Comparison of ENCODE assay signal across 21 cellular contexts in genomic region chr13:48708764-48709163, GRCh38. TPM values are rescaled to one million over a fixed set of nuclear protein-coding genes. Genes with fewer than 3 reads are reported as not detected.
DNase-seq lines count a peak whose midpoint lies in the region; ATAC-seq, FAIRE-seq and TF ChIP-seq lines count a peak whose summit lies in the region.
"Had no signal": no experiment of that assay in that cellular context is flagged by ENCODE, and none has a peak within 500 bp of the region (broad histone marks: within the 10 kb centered on the region; RNA-seq: fewer than 3 reads in every experiment).

No MANE protein-coding gene starts in this region.

- no peaks in the 10 kb centered on the region for H3K27me3 ChIP-seq in HUES48 (ENCODE audit: control insufficient read depth, insufficient read depth, low read length)
- H3K27me3 ChIP-seq in astrocyte (ENCODE audit: insufficient read depth, low read length): no peaks in the 10 kb centered on the region
- peaks cover 13% of the 10 kb centered on the region for H3K27me3 ChIP-seq in neural progenitor cell

- H3K27ac Mint-ChIP-seq in astrocyte (ENCODE audit: unreplicated experiment) (peak overlapping the region; percentile 49), neural progenitor cell (no peak overlapping the region)
- H3K27ac Mint-ChIP-seq: B cell; CD4-positive, alpha-beta T cell; H9 had no signal

- no peak for TF ChIP-seq CTCF in astrocyte (IDR thresholded peaks at IDR 0.05; ENCODE audit: insufficient read depth, low read depth, low read length)
- no peak for TF ChIP-seq CTCF in neural progenitor cell (IDR thresholded peaks at IDR 0.05)

- DNase-seq in astrocyte (ENCODE audit: low read depth): no peak
- DNase-seq in iPS-NIHi11 (ENCODE audit: low spot score): peak; percentile 10
- peak; percentile 33 for DNase-seq in neural progenitor cell (ENCODE audit: low spot score)
- DNase-seq in G401 (ENCODE audit: low spot score): no peak
- no peak for DNase-seq in activated T-cell treated with anti-CD3 and anti-CD28 coated beads, Interleukin-2, amount 50 U/mL, for 4 hours
- DNase-seq in HTR-8/SVneo (ENCODE audit: insufficient read length, low spot score): no peak
- DNase-seq: ACHN; C1 segment of cervical spinal cord; Calu3; CD4-positive, alpha-beta T cell; DMS 273 treated with DMSO at 0.1 percent for 48 hours; GM23248; H9 had no signal

- H4K20me1 ChIP-seq in astrocyte (ENCODE audit: insufficient read depth, low read length): no peaks in the 10 kb centered on the region
- H4K20me1 ChIP-seq in neural progenitor cell (ENCODE audit: low read depth): no peaks in the 10 kb centered on the region

- no peaks in the 10 kb centered on the region for H3K79me2 ChIP-seq in astrocyte (ENCODE audit: insufficient read depth, low read length)
- no peaks in the 10 kb centered on the region for H3K79me2 ChIP-seq in neural progenitor cell (ENCODE audit: low read depth)

- H3K36me3 Mint-ChIP-seq in astrocyte (ENCODE audit: low read depth, unreplicated experiment) (no peaks in the 10 kb centered on the region), neural progenitor cell (no peaks in the 10 kb centered on the region)
- H3K36me3 Mint-ChIP-seq in activated T-cell treated with anti-CD3 and anti-CD28 coated beads, Interleukin-2, amount 50 U/mL, for 4 hours (ENCODE audit: insufficient read depth): peaks cover 39% of the 10 kb centered on the region

- H3K9me3 ChIP-seq in HUES48 (ENCODE audit: control insufficient read depth, insufficient read depth, low read length): peaks cover 14% of the 10 kb centered on the region; the same call in 1 of the 2 replicates
- no peaks in the 10 kb centered on the region for H3K9me3 ChIP-seq in astrocyte (ENCODE audit: insufficient read depth, low read depth, low read length)
- no peaks in the 10 kb centered on the region for H3K9me3 ChIP-seq in neural progenitor cell (ENCODE audit: low read depth)

- no peak overlapping the region for H3K4me3 Mint-ChIP-seq in astrocyte (ENCODE audit: unreplicated experiment)
- H3K4me3 Mint-ChIP-seq in neural progenitor cell: no peak overlapping the region
- no peak overlapping the region for H3K4me3 Mint-ChIP-seq in activated T-cell treated with anti-CD3 and anti-CD28 coated beads, Interleukin-2, amount 50 U/mL, for 4 hours
- H3K4me3 Mint-ChIP-seq: B cell; CD4-positive, alpha-beta T cell; H9 had no signal

- no peak overlapping the region for H3K4me2 ChIP-seq in astrocyte (ENCODE audit: low read length)
- no peak overlapping the region for H3K4me2 ChIP-seq in neural progenitor cell

- no peaks in the 10 kb centered on the region for H3K27me3 Mint-ChIP-seq in astrocyte (ENCODE audit: low read depth, unreplicated experiment)
- H3K27me3 Mint-ChIP-seq in neural progenitor cell (ENCODE audit: insufficient read depth, low read depth): no peaks in the 10 kb centered on the region
- no peaks in the 10 kb centered on the region for H3K27me3 Mint-ChIP-seq in activated T-cell treated with anti-CD3 and anti-CD28 coated beads, Interleukin-2, amount 50 U/mL, for 4 hours (ENCODE audit: low read depth)
- H3K27me3 Mint-ChIP-seq: CD4-positive, alpha-beta T cell had no signal

- in situ Hi-C loops in G401 (cut with HindIII; ENCODE audit: low sequenced_read_pairs): no loop called here

- H3K4me1 ChIP-seq in HUES48 (ENCODE audit: control insufficient read depth, insufficient read depth, low read length): peaks cover 10% of the 10 kb centered on the region; the same call in 1 of the 2 replicates
- no peaks in the 10 kb centered on the region for H3K4me1 ChIP-seq in astrocyte (ENCODE audit: insufficient read depth, low read length)
- no peaks in the 10 kb centered on the region for H3K4me1 ChIP-seq in neural progenitor cell

- ATAC-seq in activated T-cell treated with anti-CD3 and anti-CD28 coated beads, Interleukin-2, amount 50 U/mL, for 4 hours: no peak
- ATAC-seq: GM12878, HepG2 had no signal

- H3K4me3 ChIP-seq in HUES48 (ENCODE audit: low read depth, low read length): no peak overlapping the region
- no peak overlapping the region for H3K4me3 ChIP-seq in astrocyte (ENCODE audit: insufficient read depth, low read depth, low read length)
- no peak overlapping the region for H3K4me3 ChIP-seq in neural progenitor cell
- H3K4me3 ChIP-seq: GM12878, GM23248 had no signal

- H3K9ac ChIP-seq in HUES48 (ENCODE audit: low read depth, low read length) (no peak overlapping the region), astrocyte (ENCODE audit: low read length) (no peak overlapping the region), neural progenitor cell (no peak overlapping the region)
- H3K9ac ChIP-seq: GM23248 had no signal

- H3K4me1 Mint-ChIP-seq in astrocyte (ENCODE audit: low read depth, unreplicated experiment) (peaks cover 6% of the 10 kb centered on the region), neural progenitor cell (peaks cover 3% of the 10 kb centered on the region)
- H3K4me1 Mint-ChIP-seq in activated T-cell treated with anti-CD3 and anti-CD28 coated beads, Interleukin-2, amount 50 U/mL, for 4 hours (ENCODE audit: low read depth): peaks cover 15% of the 10 kb centered on the region
- H3K4me1 Mint-ChIP-seq: B cell had no signal

- no peaks in the 10 kb centered on the region for H3K9me3 Mint-ChIP-seq in astrocyte (ENCODE audit: unreplicated experiment)
- H3K9me3 Mint-ChIP-seq in neural progenitor cell: peaks cover 15% of the 10 kb centered on the region
- H3K9me3 Mint-ChIP-seq in activated T-cell treated with anti-CD3 and anti-CD28 coated beads, Interleukin-2, amount 50 U/mL, for 4 hours: peaks cover 26% of the 10 kb centered on the region

- FAIRE-seq in astrocyte (lab: Jason Lieb, UNC) (no peak), HTR-8/SVneo (lab: Jason Lieb, UNC) (no peak)
- FAIRE-seq: GM12878, GM18507, HepG2 had no signal

- no peaks in the 10 kb centered on the region for H3F3A ChIP-seq in neural progenitor cell (ENCODE audit: low read depth)

- no peaks in the 10 kb centered on the region for H3K36me3 ChIP-seq in HUES48 (ENCODE audit: control insufficient read depth, insufficient read depth, low read length)
- H3K36me3 ChIP-seq in astrocyte (ENCODE audit: insufficient read depth, low read length): no peaks in the 10 kb centered on the region
- H3K36me3 ChIP-seq in neural progenitor cell: no peaks in the 10 kb centered on the region

- H3K27ac ChIP-seq in HUES48 (ENCODE audit: low read depth, low read length) (peak overlapping the region; percentile 39), astrocyte (ENCODE audit: low read depth, low read length) (no peak overlapping the region), neural progenitor cell (no peak overlapping the region)
- H3K27ac ChIP-seq: GM23248 had no signal

- H2AFZ ChIP-seq in astrocyte (ENCODE audit: low read depth, low read length) (no peak overlapping the region), neural progenitor cell (replicated peaks) (no peak overlapping the region)
- H2AFZ ChIP-seq: GM23248 had no signal

RNA-seq across cellular contexts. Expression of gene CYSLTR2, which starts 55.0 kb away (rescaled TPM):
- total RNA-seq in astrocyte (0.48 and 2.1 TPM in 2 replicates), neural progenitor cell (ENCODE audit: low replicate concordance) (not detected in 2 replicates)
- total RNA-seq in G401 (2014; rRNA removed; shearing (Covaris generic)): not detected in 2 replicates
- under 1 TPM; 0.40 to 0.53 (median 0.43) TPM for total RNA-seq in activated T-cell treated with anti-CD3 and anti-CD28 coated beads, Interleukin-2, amount 50 U/mL, for 4 hours
- total RNA-seq: A172, B cell, Calu3, Daoy, GM23248, H9, HepG2, HT-29 had no signal

Comparison
In these comparisons a context has a peak if more than half of its experiments do, and no peak if none do; other contexts are left out.
1. DNase-seq: peak in iPS-NIHi11 (single experiment) and neural progenitor cell (single experiment); none in astrocyte (single experiment), G401 (single experiment), activated T-cell treated with anti-CD3 and anti-CD28 coated beads, Interleukin-2, amount 50 U/mL, for 4 hours (single experiment) and HTR-8/SVneo (single experiment).